Comparison of ENCODE assay signal across 8 cellular contexts in the genomic region with DNA sequence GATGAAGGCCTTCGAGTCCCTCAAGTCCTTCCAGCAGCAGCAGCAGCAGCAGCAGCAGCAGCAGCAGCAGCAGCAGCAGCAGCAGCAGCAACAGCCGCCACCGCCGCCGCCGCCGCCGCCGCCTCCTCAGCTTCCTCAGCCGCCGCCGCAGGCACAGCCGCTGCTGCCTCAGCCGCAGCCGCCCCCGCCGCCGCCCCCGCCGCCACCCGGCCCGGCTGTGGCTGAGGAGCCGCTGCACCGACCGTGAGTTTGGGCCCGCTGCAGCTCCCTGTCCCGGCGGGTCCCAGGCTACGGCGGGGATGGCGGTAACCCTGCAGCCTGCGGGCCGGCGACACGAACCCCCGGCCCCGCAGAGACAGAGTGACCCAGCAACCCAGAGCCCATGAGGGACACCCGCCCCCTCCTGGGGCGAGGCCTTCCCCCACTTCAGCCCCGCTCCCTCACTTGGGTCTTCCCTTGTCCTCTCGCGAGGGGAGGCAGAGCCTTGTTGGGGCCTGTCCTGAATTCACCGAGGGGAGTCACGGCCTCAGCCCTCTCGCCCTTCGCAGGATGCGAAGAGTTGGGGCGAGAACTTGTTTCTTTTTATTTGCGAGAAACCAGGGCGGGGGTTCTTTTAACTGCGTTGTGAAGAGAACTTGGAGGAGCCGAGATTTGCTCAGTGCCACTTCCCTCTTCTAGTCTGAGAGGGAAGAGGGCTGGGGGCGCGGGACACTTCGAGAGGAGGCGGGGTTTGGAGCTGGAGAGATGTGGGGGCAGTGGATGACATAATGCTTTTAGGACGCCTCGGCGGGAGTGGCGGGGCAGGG.
DNase-seq lines count a peak whose midpoint lies in the region; ATAC-seq and TF ChIP-seq lines count a peak whose summit lies in the region.

No MANE protein-coding gene starts in this region.

- DNase-seq in NCI-H510A treated with DMSO at 0.1 percent for 48 hours (lab: John Stamatoyannopoulos, UW) (peak; percentile 12), ecto neural progenitor cell (ENCODE audit: low spot score) (peak; percentile 78), medulla oblongata (ENCODE audit: extremely low spot score) (peak; percentile 59)
- peak; percentile 18 for DNase-seq in activated CD4-positive, alpha-beta T cell treated with anti-CD3 and anti-CD28 coated beads, Interleukin-2, amount 50 U/mL, for 1 hour
- DNase-seq in stimulated activated CD8-positive, alpha-beta memory T cell treated with anti-CD3 and anti-CD28 coated beads, Interleukin-15, amount 100 ng/mL, for 48 hours (ENCODE audit: low read depth in 2 of 2): peak; percentile 27 to 38

- peak; percentile 14 for ATAC-seq in HG02970 (IDR thresholded peaks at IDR 0.05; ENCODE audit: low FRiP score, unreplicated experiment)
- ATAC-seq in HG02678 (IDR thresholded peaks at IDR 0.05; ENCODE audit: unreplicated experiment): no peak

- H3K9me2 ChIP-seq in DOHH2 (replicated peaks; ENCODE audit: control insufficient read depth, low read length): no peaks in the 10 kb centered on the region

- TF ChIP-seq CTCF in DOHH2 (IDR thresholded peaks at IDR 0.05; ENCODE audit: low read depth, low read length, poor library complexity, severe bottlenecking): no peak

- peak overlapping the region; percentile 86 for H3K4me3 ChIP-seq in DOHH2 (ENCODE audit: low read length)

- H3K9me3 ChIP-seq in DOHH2 (ENCODE audit: control insufficient read depth, insufficient read depth, low read length): no peaks in the 10 kb centered on the region

- peak overlapping the region; percentile 84 for H3K4me2 ChIP-seq in DOHH2 (ENCODE audit: low read length)

- H3K4me1 ChIP-seq in DOHH2 (ENCODE audit: control insufficient read depth, low read length): peaks cover 44% of the 10 kb centered on the region

- H3K36me3 ChIP-seq in DOHH2 (ENCODE audit: control insufficient read depth, low read length): peaks cover 13% of the 10 kb centered on the region

- H3K27me3 ChIP-seq in DOHH2 (ENCODE audit: control insufficient read depth, low read length): no peaks in the 10 kb centered on the region

- peaks cover 53% of the 10 kb centered on the region for H3K79me2 ChIP-seq in DOHH2 (ENCODE audit: control insufficient read depth, low read length)

- peaks cover 4% of the 10 kb centered on the region; the same call in 1 of the 2 replicates for H4K20me1 ChIP-seq in DOHH2 (ENCODE audit: control insufficient read depth, insufficient read depth, low read depth, low read length)

- peaks cover 25% of the 10 kb centered on the region for H3F3A ChIP-seq in DOHH2 (ENCODE audit: control insufficient read depth, insufficient read depth)

- peak overlapping the region; percentile 87 for H3K27ac ChIP-seq in DOHH2 (ENCODE audit: low read depth, low read length)

Comparison
In these comparisons a context has a peak if more than half of its experiments do, and no peak if none do; other contexts are left out.
1. DNase-seq: peak in every context shown above with its lines; median percentile 78 in ecto neural progenitor cell; 59 in medulla oblongata; 32 in stimulated activated CD8-positive, alpha-beta memory T cell treated with anti-CD3 and anti-CD28 coated beads, Interleukin-15, amount 100 ng/mL, for 48 hours; 18 in activated CD4-positive, alpha-beta T cell treated with anti-CD3 and anti-CD28 coated beads, Interleukin-2, amount 50 U/mL, for 1 hour; 12 in NCI-H510A treated with DMSO at 0.1 percent for 48 hours.